ENCODE assay signal across 8 cellular contexts in genomic region chr10:124740374-124741280, GRCh38. TPM values are rescaled to one million over a fixed set of nuclear protein-coding genes. Genes with fewer than 3 reads are reported as not detected.
A peak's percentile ranks its signal among the peaks of the same experiment; 100 is the strongest.
DNase-seq lines count a peak whose midpoint lies in the region; ATAC-seq and TF ChIP-seq lines count a peak whose summit lies in the region.

No MANE protein-coding gene starts in this region.

- peaks cover 15 to 63% of the 10 kb centered on the region in 2 donors for H3K4me1 ChIP-seq in ascending aorta

- H3K27me3 ChIP-seq in ascending aorta: no peaks in the 10 kb centered on the region

- H3K4me3 Mint-ChIP-seq in stimulated activated memory B cell treated with anti-CD40 and anti-IgM and Interleukin-4, amounts not matched to agents 10 μg/mL and 1 μg/mL and 100 μg/mL, for 72 hours: peak overlapping the region; percentile 100

- TF ChIP-seq CTCF in C4-2B (conservative IDR thresholded peaks at IDR 0.05) (no peak), ascending aorta (IDR thresholded peaks at IDR 0.05) (no peak)

- H3K27ac ChIP-seq in C4-2B (peak overlapping the region; percentile 73), KOPT-K1 (ENCODE audit: low read depth, low read length, poor library complexity, severe bottlenecking) (peak overlapping the region; percentile 0), ascending aorta (peak overlapping the region; percentile 63 to 73)

- H3K36me3 Mint-ChIP-seq in stimulated activated memory B cell treated with anti-CD40 and anti-IgM and Interleukin-4, amounts not matched to agents 10 μg/mL and 1 μg/mL and 100 μg/mL, for 72 hours: peaks cover 12% of the 10 kb centered on the region

- H3K36me3 ChIP-seq in KOPT-K1 (ENCODE audit: insufficient read depth, low read length) (no peaks in the 10 kb centered on the region), ascending aorta (no peaks in the 10 kb centered on the region)

- H3K4me3 ChIP-seq in ascending aorta: peak overlapping the region; percentile 31 to 44

- DNase-seq in ascending aorta (ENCODE audit: low spot score in 2 of 2) (peak in 1 of 2 donors; percentile 82), inferior parietal cortex (ENCODE audit: extremely low spot score) (peak; percentile 65), NCI-H526 treated with DMSO at 0.1 percent for 48 hours (lab: John Stamatoyannopoulos, UW) (no peak), glomerular visceral epithelial cell (ENCODE audit: extremely low spot score) (no peak)

- peak; percentile 7 for ATAC-seq in GM19438 (IDR thresholded peaks at IDR 0.05; ENCODE audit: low read depth, unreplicated experiment)
- peak; percentile 66 for ATAC-seq in stimulated activated memory B cell treated with anti-CD40 and anti-IgM and Interleukin-4, amounts not matched to agents 10 μg/mL and 1 μg/mL and 100 μg/mL, for 72 hours

- H3K27ac Mint-ChIP-seq in stimulated activated memory B cell treated with anti-CD40 and anti-IgM and Interleukin-4, amounts not matched to agents 10 μg/mL and 1 μg/mL and 100 μg/mL, for 72 hours: peak overlapping the region; percentile 98

- intact Hi-C loops in ascending aorta (cut with DNase I): loop anchor here (1.0 to 10.0 kb wide), 10 partner anchors 93 to 1586 kb away; partner anchors contain the start of genes BUB3, CTBP2 and OAT

- H3K9me3 ChIP-seq in KOPT-K1 (ENCODE audit: insufficient read depth, low read length, poor library complexity, severe bottlenecking): no peaks in the 10 kb centered on the region
- no peaks in the 10 kb centered on the region for H3K9me3 ChIP-seq in ascending aorta

- no peaks in the 10 kb centered on the region for H3K27me3 Mint-ChIP-seq in stimulated activated memory B cell treated with anti-CD40 and anti-IgM and Interleukin-4, amounts not matched to agents 10 μg/mL and 1 μg/mL and 100 μg/mL, for 72 hours

- H3K9me3 Mint-ChIP-seq in stimulated activated memory B cell treated with anti-CD40 and anti-IgM and Interleukin-4, amounts not matched to agents 10 μg/mL and 1 μg/mL and 100 μg/mL, for 72 hours: no peaks in the 10 kb centered on the region

- peaks cover 73% of the 10 kb centered on the region for H3K4me1 Mint-ChIP-seq in stimulated activated memory B cell treated with anti-CD40 and anti-IgM and Interleukin-4, amounts not matched to agents 10 μg/mL and 1 μg/mL and 100 μg/mL, for 72 hours

RNA-seq across cellular contexts. Expression of gene FAM53B, which starts 3.6 kb away (rescaled TPM):
- total RNA-seq in ascending aorta: 52.5 TPM

RNA-seq across cellular contexts. Expression of gene EEF1AKMT2, which starts 51.1 kb away (rescaled TPM):
- total RNA-seq in ascending aorta: 10.5 TPM

Comparison
In these comparisons a context has a peak if more than half of its experiments do, and no peak if none do; other contexts are left out.
1. H3K27ac ChIP-seq: peak in every context shown above with its lines; median percentile 73 in C4-2B; 68 in ascending aorta; 0 in KOPT-K1.